Comparison of ENCODE assay signal across 19 cellular contexts in genomic region chr1:117562581-117563491, GRCh38. TPM values are rescaled to one million over a fixed set of nuclear protein-coding genes. Genes with fewer than 3 reads are reported as not detected.
DNase-seq lines count a peak whose midpoint lies in the region; ATAC-seq and TF ChIP-seq lines count a peak whose summit lies in the region.
"Had no signal": no experiment of that assay in that cellular context is flagged by ENCODE, and none has a peak within 500 bp of the region (broad histone marks: within the 10 kb centered on the region; RNA-seq: fewer than 3 reads in every experiment).

No MANE protein-coding gene starts in this region.

- peak; percentile 73 for ATAC-seq in body of pancreas
- no peak for ATAC-seq in activated naive CD8-positive, alpha-beta T cell treated with anti-CD3 and anti-CD28 coated beads, Interleukin-2, amount 50 U/mL, for 24 hours
- ATAC-seq: left ventricle myocardium superior; stimulated activated effector memory CD8-positive, alpha-beta T cell treated with anti-CD3 and anti-CD28 coated beads, Interleukin-12 subunit alpha, Interleukin-12 subunit beta, amount 100 ng/mL, for 72 hours had no signal

- H3K27me3 ChIP-seq in H7 (ENCODE audit: control insufficient read depth, insufficient read depth, low read length): no peaks in the 10 kb centered on the region
- H3K27me3 ChIP-seq in body of pancreas: no peaks in the 10 kb centered on the region
- H3K27me3 ChIP-seq in neuronal stem cell (ENCODE audit: control insufficient read depth in 3 of 3, insufficient read depth in 3 of 3, low read depth in 1 of 3, low read length in 3 of 3): no peaks in the 10 kb centered on the region
- H3K27me3 ChIP-seq: esophagus squamous epithelium, uterus had no signal

- H3K27me3 Mint-ChIP-seq in activated naive CD8-positive, alpha-beta T cell treated with anti-CD3 and anti-CD28 coated beads, Interleukin-2, amount 50 U/mL, for 24 hours: peaks cover 2% of the 10 kb centered on the region

- no peak overlapping the region for H3K4me2 ChIP-seq in neuronal stem cell (ENCODE audit: insufficient read depth, low read length, poor library complexity, severe bottlenecking)

- H3K9me3 ChIP-seq in body of pancreas: no peaks in the 10 kb centered on the region
- H3K9me3 ChIP-seq in neuronal stem cell (replicated peaks in 1 of 2; ENCODE audit: control insufficient read depth in 2 of 2, insufficient read depth in 1 of 2, low read depth in 1 of 2, low read length in 2 of 2): no peaks in the 10 kb centered on the region
- H3K9me3 ChIP-seq: uterus had no signal

- H3K4me3 Mint-ChIP-seq in activated naive CD8-positive, alpha-beta T cell treated with anti-CD3 and anti-CD28 coated beads, Interleukin-2, amount 50 U/mL, for 24 hours: no peak overlapping the region
- H3K4me3 Mint-ChIP-seq: activated T-helper 1 cell treated with anti-CD3 and anti-CD28 coated beads, Interleukin-12 subunit alpha, Interleukin-12 subunit beta, Interleukin-2, Interleukin-4 antibody, amounts not matched to agents 30 ng/mL and 10 ng/mL and 1 ng/mL, durations not matched to agents 14 hours and 24 hours and 36 hours; CD8-positive, alpha-beta memory T cell; stimulated activated effector memory CD8-positive, alpha-beta T cell treated with anti-CD3 and anti-CD28 coated beads, Interleukin-12 subunit alpha, Interleukin-12 subunit beta, amount 100 ng/mL, for 72 hours had no signal

- H2BK120ac ChIP-seq in neuronal stem cell (ENCODE audit: low read depth, low read length): no peak overlapping the region

- H3K14ac ChIP-seq in neuronal stem cell (ENCODE audit: low read length): no peak overlapping the region

- H3K18ac ChIP-seq in neuronal stem cell (ENCODE audit: low read length): peak overlapping the region; percentile 14

- H3K23ac ChIP-seq in neuronal stem cell (ENCODE audit: low read depth, low read length, poor library complexity): no peak overlapping the region

- H3K27ac Mint-ChIP-seq in activated naive CD8-positive, alpha-beta T cell treated with anti-CD3 and anti-CD28 coated beads, Interleukin-2, amount 50 U/mL, for 24 hours: no peak overlapping the region
- H3K27ac Mint-ChIP-seq: activated T-helper 1 cell treated with anti-CD3 and anti-CD28 coated beads, Interleukin-12 subunit alpha, Interleukin-12 subunit beta, Interleukin-2, Interleukin-4 antibody, amounts not matched to agents 30 ng/mL and 10 ng/mL and 1 ng/mL, durations not matched to agents 14 hours and 24 hours and 36 hours; stimulated activated effector memory CD8-positive, alpha-beta T cell treated with anti-CD3 and anti-CD28 coated beads, Interleukin-12 subunit alpha, Interleukin-12 subunit beta, amount 100 ng/mL, for 72 hours had no signal

- no peaks in the 10 kb centered on the region for H3K79me1 ChIP-seq in neuronal stem cell (ENCODE audit: low read depth, low read length)

- H3K4me3 ChIP-seq in H7 (ENCODE audit: insufficient read depth, low read depth, low read length): no peak overlapping the region
- H3K4me3 ChIP-seq in body of pancreas: no peak overlapping the region
- H3K4me3 ChIP-seq in neuronal stem cell (ENCODE audit: low read length in 2 of 2): no peak overlapping the region
- H3K4me3 ChIP-seq: esophagus squamous epithelium, uterus had no signal

- intact Hi-C loops in body of pancreas (cut with DNase I): no loop called here

- H3K36me3 Mint-ChIP-seq in activated naive CD8-positive, alpha-beta T cell treated with anti-CD3 and anti-CD28 coated beads, Interleukin-2, amount 50 U/mL, for 24 hours (ENCODE audit: low read depth): no peaks in the 10 kb centered on the region
- H3K36me3 Mint-ChIP-seq: stimulated activated effector memory CD8-positive, alpha-beta T cell treated with anti-CD3 and anti-CD28 coated beads, Interleukin-12 subunit alpha, Interleukin-12 subunit beta, amount 100 ng/mL, for 72 hours had no signal

- peak in 1 of 7 experiments; percentile 9 for TF ChIP-seq CTCF in body of pancreas (IDR thresholded peaks at IDR 0.05)

- no peak overlapping the region for H2BK12ac ChIP-seq in neuronal stem cell (ENCODE audit: low read length)

- H2AK5ac ChIP-seq in neuronal stem cell (ENCODE audit: low read depth, low read length): peak overlapping the region; percentile 38

- TF ChIP-seq POLR2A in body of pancreas (IDR thresholded peaks at IDR 0.05): no peak

- H2BK5ac ChIP-seq in neuronal stem cell (ENCODE audit: low read length): no peak overlapping the region

- H3K4me1 Mint-ChIP-seq in activated naive CD8-positive, alpha-beta T cell treated with anti-CD3 and anti-CD28 coated beads, Interleukin-2, amount 50 U/mL, for 24 hours: no peaks in the 10 kb centered on the region
- H3K4me1 Mint-ChIP-seq: CD8-positive, alpha-beta memory T cell had no signal

- H4K91ac ChIP-seq in neuronal stem cell (ENCODE audit: low read depth, low read length, poor library complexity): no peak overlapping the region

- 43 to 50% methylated on average over 8 to 9 of the region's 9 CpGs for WGBS in body of pancreas, 2 donors
- no CpG with 5 or more reads among the region's 9 CpGs for WGBS in neuronal stem cell (ENCODE audit: extremely low coverage in 2 of 2, insufficient read length in 2 of 2, insufficient replicate concordance in 1 of 2), 2 donors

- H3K36me3 ChIP-seq in H7 (replicated peaks; ENCODE audit: control insufficient read depth, insufficient read depth, low read length): no peaks in the 10 kb centered on the region
- no peaks in the 10 kb centered on the region for H3K36me3 ChIP-seq in body of pancreas (replicated peaks in 1 of 2; ENCODE audit: insufficient read depth in 1 of 2, low read depth in 2 of 2)
- H3K36me3 ChIP-seq in neuronal stem cell (replicated peaks in 1 of 2; ENCODE audit: control insufficient read depth in 2 of 2, insufficient read depth in 2 of 2, low read length in 2 of 2): no peaks in the 10 kb centered on the region
- H3K36me3 ChIP-seq: esophagus squamous epithelium, uterus had no signal

- H3K4me1 ChIP-seq in body of pancreas (peaks cover 45% of the 10 kb centered on the region), neuronal stem cell (ENCODE audit: control insufficient read depth in 2 of 2, insufficient read depth in 1 of 2, low read depth in 1 of 2, low read length in 2 of 2) (peaks cover 0 to 8% of the 10 kb centered on the region in 2 donors)
- H3K4me1 ChIP-seq: esophagus squamous epithelium, uterus had no signal

- no peak overlapping the region for H3K4ac ChIP-seq in neuronal stem cell (ENCODE audit: low read length)

- H4K8ac ChIP-seq in neuronal stem cell (ENCODE audit: low read depth, low read length): no peak overlapping the region

- no peak overlapping the region for H3K9ac ChIP-seq in neuronal stem cell (ENCODE audit: low read depth, low read length, poor library complexity)

- H2AFZ ChIP-seq in neuronal stem cell (ENCODE audit: low read length): no peak overlapping the region

- DNase-seq in NCI-H1417 (lab: John Stamatoyannopoulos, UW) (peak in 2 of 3 experiments; percentile 37 to 54), NCI-H1417 treated with DMSO at 0.1 percent for 48 hours (lab: John Stamatoyannopoulos, UW) (no peak), H7 (peak; percentile 7), body of pancreas (peak; percentile 49 to 79 (median 73)), neuronal stem cell (ENCODE audit: low spot score) (no peak), epidermal melanocyte (ENCODE audit: insufficient read length, low spot score) (no peak), HK-2 (ENCODE audit: unreplicated experiment) (no peak)
- DNase-seq in activated naive CD8-positive, alpha-beta T cell treated with anti-CD3 and anti-CD28 coated beads, Interleukin-2, amount 50 U/mL, for 24 hours: no peak
- DNase-seq: activated CD4-positive, alpha-beta T cell treated with anti-CD3 and anti-CD28 coated beads for 4 hours; aorta; CD8-positive, alpha-beta memory T cell; cortex of kidney; esophagus squamous epithelium; left ventricle myocardium superior; NCI-H526; uterus had no signal

- H3K27ac ChIP-seq in body of pancreas: peak overlapping the region; percentile 52 to 72 (median 66)
- H3K27ac ChIP-seq in neuronal stem cell (replicated peaks; ENCODE audit: low read length): no peak overlapping the region
- H3K27ac ChIP-seq: esophagus squamous epithelium, RWPE1, uterus had no signal

- H2BK15ac ChIP-seq in neuronal stem cell (ENCODE audit: low read length): no peak overlapping the region

- H3K9me3 Mint-ChIP-seq in activated naive CD8-positive, alpha-beta T cell treated with anti-CD3 and anti-CD28 coated beads, Interleukin-2, amount 50 U/mL, for 24 hours: peaks cover 10% of the 10 kb centered on the region

RNA-seq across cellular contexts. Expression of gene TENT5C, which starts 43.0 kb away (rescaled TPM):
- total RNA-seq in H7 (2014; rRNA removed; shearing (Covaris generic)): 0.26 and 0.48 TPM in 2 replicates
- 10 to 100 TPM; 30.0 to 39.7 TPM for total RNA-seq in body of pancreas
- 0.24 TPM for polyA plus RNA-seq in neuronal stem cell (2013, experiment 1 of 2)
- polyA plus RNA-seq in neuronal stem cell (2013, experiment 2 of 2): 0.22 TPM

Comparison
In these comparisons a context has a peak if more than half of its experiments do, and no peak if none do; other contexts are left out.
1. DNase-seq: peak in NCI-H1417 (2 of 3), H7 (single experiment) and body of pancreas (4 of 4); none in NCI-H1417 treated with DMSO at 0.1 percent for 48 hours (single experiment), neuronal stem cell (single experiment), epidermal melanocyte (single experiment), HK-2 (single experiment) and activated naive CD8-positive, alpha-beta T cell treated with anti-CD3 and anti-CD28 coated beads, Interleukin-2, amount 50 U/mL, for 24 hours (single experiment).
2. RNA of gene TENT5C, which starts 43.0 kb away (total RNA-seq): 30.0 to 39.7 TPM in body of pancreas; 0.26 to 0.48 TPM in H7; every median in the first group is over 10 times any median in the second.